In genomic region chr3:160928183-160928718, GRCh38 we compare ENCODE assay signal across 10 cellular contexts.
DNase-seq lines count a peak whose midpoint lies in the region; ATAC-seq and TF ChIP-seq lines count a peak whose summit lies in the region.
"Had no signal": no experiment of that assay in that cellular context is flagged by ENCODE, and none has a peak within 500 bp of the region (broad histone marks: within the 10 kb centered on the region; RNA-seq: fewer than 3 reads in every experiment).

No MANE protein-coding gene starts in this region.

- H3K36me3 Mint-ChIP-seq in CD4-positive, alpha-beta T cell (ENCODE audit: low read depth), result no peaks in the 10 kb centered on the region

- H3K4me1 Mint-ChIP-seq in CD4-positive, alpha-beta T cell (ENCODE audit: low read depth), result no peaks in the 10 kb centered on the region

- peaks cover 12% of the 10 kb centered on the region for H3K79me2 ChIP-seq in parathyroid adenoma

- no peaks in the 10 kb centered on the region for H3K9me3 ChIP-seq in parathyroid adenoma (ENCODE audit: control insufficient read depth, low read length)
- no peaks in the 10 kb centered on the region for H3K9me3 ChIP-seq in CD4-positive, alpha-beta T cell (ENCODE audit: control insufficient read depth, low read length)

- ATAC-seq in SK-N-SH treated with all-trans-retinoic acid at 6 μM for 48 hours, result peak; percentile 54; the same call in 2 of the 3 replicates
- no peak for ATAC-seq in CD4-positive, alpha-beta T cell (ENCODE audit: poor library complexity)

- DNase-seq in NCI-H82 (lab: John Stamatoyannopoulos, UW) (peak; percentile 64), NCI-H82 treated with DMSO at 0.1 percent for 48 hours (lab: John Stamatoyannopoulos, UW; ENCODE audit: unreplicated experiment) (no peak), M059J (ENCODE audit: low read depth) (peak; percentile 19), RWPE1 (ENCODE audit: low spot score) (no peak)
- DNase-seq in activated CD4-positive, alpha-beta T cell treated with anti-CD3 and anti-CD28 coated beads, Interleukin-2, amount 50 U/mL, for 1 hour, result no peak
- DNase-seq in CD4-positive, alpha-beta T cell, result no peak

- no peak overlapping the region for H2AFZ ChIP-seq in parathyroid adenoma

- no peaks in the 10 kb centered on the region for H3K36me3 ChIP-seq in parathyroid adenoma (ENCODE audit: control insufficient read depth, insufficient read depth, low read length)
- H3K36me3 ChIP-seq: cardiac muscle cell had no signal

- H3K27ac ChIP-seq in parathyroid adenoma, result peak overlapping the region; percentile 34
- no peak overlapping the region for H3K27ac ChIP-seq in RWPE1
- H3K27ac ChIP-seq in CD4-positive, alpha-beta T cell (ENCODE audit: low read depth, low read length), result no peak overlapping the region
- H3K27ac ChIP-seq: cardiac muscle cell, SK-N-MC had no signal

- H3K27ac Mint-ChIP-seq in CD4-positive, alpha-beta T cell, result no peak overlapping the region

- H3K4me3 Mint-ChIP-seq in CD4-positive, alpha-beta T cell, result no peak overlapping the region

- no peak overlapping the region for H3K4me3 ChIP-seq in parathyroid adenoma (ENCODE audit: low read depth, low read length)
- H3K4me3 ChIP-seq: cardiac muscle cell, SK-N-MC had no signal

- CTCF ChIA-PET in RWPE1 (lab: Yijun Ruan, JAX), result interaction anchor here (0.5 to 0.9 kb wide), 4 partner anchors 12 to 502 kb away, joined by 3 to 5 read pairs (median 3); no protein-coding TSS in a partner anchor
- CTCF ChIA-PET in CD4-positive, alpha-beta T cell (lab: Charles Lee), result no interaction called here

- intact Hi-C loops in CD4-positive, alpha-beta T cell (cut with DNase I, micrococcal nuclease), result no loop called here

- no peak overlapping the region for H3K4me2 ChIP-seq in parathyroid adenoma (ENCODE audit: low read length)

- POLR2A ChIA-PET in RWPE1 (lab: Yijun Ruan, JAX; ENCODE audit: low non-redundant PET), result no interaction called here
- POLR2A ChIA-PET in CD4-positive, alpha-beta T cell (lab: Charles Lee), result no interaction called here

- H3K27me3 ChIP-seq in parathyroid adenoma (ENCODE audit: control insufficient read depth, insufficient read depth, low read length), result no peaks in the 10 kb centered on the region
- H3K27me3 ChIP-seq in CD4-positive, alpha-beta T cell (ENCODE audit: control insufficient read depth, insufficient read depth, low read length), result no peaks in the 10 kb centered on the region
- H3K27me3 ChIP-seq: cardiac muscle cell had no signal

- H3K9me3 Mint-ChIP-seq in CD4-positive, alpha-beta T cell, result no peaks in the 10 kb centered on the region

- TF ChIP-seq CTCF in parathyroid adenoma (IDR thresholded peaks at IDR 0.05), result peak; percentile 31
- TF ChIP-seq CTCF in RWPE1 (conservative IDR thresholded peaks at IDR 0.05; ENCODE audit: low read depth), result no peak
- TF ChIP-seq CTCF in CD4-positive, alpha-beta T cell (IDR thresholded peaks at IDR 0.05), result no peak

- H3K9ac ChIP-seq in parathyroid adenoma, result no peak overlapping the region

- peaks cover 14% of the 10 kb centered on the region for H3K4me1 ChIP-seq in parathyroid adenoma

- no peaks in the 10 kb centered on the region for H3K27me3 Mint-ChIP-seq in CD4-positive, alpha-beta T cell

TF ChIP-seq in SK-N-SH treated with all-trans-retinoic acid at 6 μM for 48 hours, 23 proteins besides CTCF, POLR2A, EP300 and RAD21:
- TF ChIP-seq POU6F1 (CRISPR knock-in tag; IDR thresholded peaks at IDR 0.05; ENCODE audit: borderline replicate concordance, low read depth) (no peak), CSRNP3 (CRISPR knock-in tag; IDR thresholded peaks at IDR 0.05) (no peak), ZNF565 (CRISPR knock-in tag; conservative IDR thresholded peaks at IDR 0.05; ENCODE audit: low read depth) (no peak), BACH2 (CRISPR knock-in tag; IDR thresholded peaks at IDR 0.05; ENCODE audit: borderline replicate concordance) (no peak), GLIS3 (CRISPR knock-in tag; IDR thresholded peaks at IDR 0.05) (no peak), PPARA (CRISPR knock-in tag; IDR thresholded peaks at IDR 0.05; ENCODE audit: borderline replicate concordance) (no peak), ESRRG (CRISPR knock-in tag; IDR thresholded peaks at IDR 0.05) (no peak), ZFP3 (CRISPR knock-in tag; IDR thresholded peaks at IDR 0.05) (no peak), ZFP30 (CRISPR knock-in tag; IDR thresholded peaks at IDR 0.05) (no peak), ARNTL (CRISPR knock-in tag; IDR thresholded peaks at IDR 0.05; ENCODE audit: borderline replicate concordance, low read depth) (no peak), ZC3H10 (CRISPR knock-in tag; IDR thresholded peaks at IDR 0.05) (no peak), CSDC2 (CRISPR knock-in tag; IDR thresholded peaks at IDR 0.05) (no peak), OSR1 (CRISPR knock-in tag; IDR thresholded peaks at IDR 0.05) (no peak), SNAI2 (CRISPR knock-in tag; IDR thresholded peaks at IDR 0.05) (no peak), TSHZ2 (CRISPR knock-in tag; IDR thresholded peaks at IDR 0.05) (no peak), TOX (CRISPR knock-in tag; IDR thresholded peaks at IDR 0.05; ENCODE audit: borderline replicate concordance) (no peak), ZNF70 (CRISPR knock-in tag; IDR thresholded peaks at IDR 0.05) (no peak)

Comparison
In these comparisons a context has a peak if more than half of its experiments do, and no peak if none do; other contexts are left out.
1. DNase-seq: peak in NCI-H82 (single experiment) and M059J (single experiment); none in NCI-H82 treated with DMSO at 0.1 percent for 48 hours (single experiment), activated CD4-positive, alpha-beta T cell treated with anti-CD3 and anti-CD28 coated beads, Interleukin-2, amount 50 U/mL, for 1 hour (single experiment), RWPE1 (single experiment) and CD4-positive, alpha-beta T cell (0 of 10).